ENCODE assay signal across 20 cellular contexts in the genomic region with DNA sequence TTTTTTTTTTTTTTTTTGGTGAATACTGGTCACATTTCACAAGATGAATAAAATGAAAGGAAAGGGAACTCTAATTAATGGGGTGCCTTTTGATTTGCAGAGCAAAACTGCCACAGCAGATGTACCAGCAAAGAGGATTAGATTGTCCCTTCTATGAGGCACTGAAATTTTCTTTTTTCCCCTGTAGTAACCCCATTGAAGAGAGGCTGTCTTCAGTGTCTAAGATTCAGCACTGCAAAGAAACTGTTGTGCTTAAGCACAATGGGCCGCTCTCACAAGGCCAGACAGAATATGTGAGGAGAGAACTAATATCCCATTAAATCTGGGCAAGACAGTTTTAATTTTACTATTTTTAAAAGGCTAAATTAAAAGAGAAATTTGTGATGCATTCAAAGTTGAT.
DNase-seq lines count a peak whose midpoint lies in the region; ATAC-seq and TF ChIP-seq lines count a peak whose summit lies in the region.
"Had no signal": no experiment of that assay in that cellular context is flagged by ENCODE, and none has a peak within 500 bp of the region (broad histone marks: within the 10 kb centered on the region; RNA-seq: fewer than 3 reads in every experiment).

No MANE protein-coding gene starts in this region.

- H3K9me3 Mint-ChIP-seq in neural progenitor cell (peaks cover 10% of the 10 kb centered on the region), T-cell (peaks cover 0 to 4% (median 3%) of the 10 kb centered on the region in 3 donors)
- peaks cover 7% of the 10 kb centered on the region for H3K9me3 Mint-ChIP-seq in CD4-positive, alpha-beta T cell
- H3K9me3 Mint-ChIP-seq: activated naive CD8-positive, alpha-beta T cell treated with anti-CD3 and anti-CD28 coated beads, Interleukin-2, amount 50 U/mL, for 24 hours; activated T-helper 2 cell treated with anti-CD3 and anti-CD28 coated beads, Interferon-gamma antibody, Interleukin-2, Interleukin-4, amounts not matched to agents 10 μg/mL and 5 μg/mL and 100 μg/mL, durations not matched to agents 14 hours and 24 hours and 36 hours had no signal

- DNase-seq in Ammon's horn (ENCODE audit: low spot score) (peak; percentile 75), astrocyte of the spinal cord (ENCODE audit: low read depth, low spot score) (peak; percentile 6), foreskin melanocyte (peak; percentile 66), neural progenitor cell (ENCODE audit: low spot score) (peak; percentile 74), T-cell (no peak), brain microvascular endothelial cell (no peak)
- DNase-seq in CD4-positive, alpha-beta T cell, result no peak
- DNase-seq: activated CD8-positive, alpha-beta memory T cell treated with anti-CD3 and anti-CD28 coated beads, Interleukin-2, amount 50 U/mL, for 4 hours; activated naive CD8-positive, alpha-beta T cell treated with anti-CD3 and anti-CD28 coated beads, Interleukin-2, amount 50 U/mL, for 24 hours; dermis blood vessel endothelial cell; EL; KG1; NCI-H1694; stimulated activated CD4-positive, alpha-beta T cell treated with anti-CD3 and anti-CD28 coated beads, Interleukin-12 subunit alpha, Interleukin-12 subunit beta, amount 100 ng/mL, for 4 hours had no signal

- H3K27ac ChIP-seq in neural progenitor cell (peak overlapping the region; percentile 97), brain microvascular endothelial cell (no peak overlapping the region)
- H3K27ac ChIP-seq in CD4-positive, alpha-beta T cell (ENCODE audit: low read depth, low read length), result no peak overlapping the region
- H3K27ac ChIP-seq: BLaER1 treated with 17β-estradiol and CSF1 and Interleukin-3, amounts not matched to agents 10 nM and 100 nM; neutrophil; VCaP had no signal

- H3K4me3 ChIP-seq in astrocyte of the spinal cord (ENCODE audit: low read depth, low read length), result no peak overlapping the region
- H3K4me3 ChIP-seq in neural progenitor cell, result peak overlapping the region; percentile 27
- no peak overlapping the region for H3K4me3 ChIP-seq in brain microvascular endothelial cell (ENCODE audit: low read depth, low read length)
- H3K4me3 ChIP-seq: BLaER1 treated with 17β-estradiol and CSF1 and Interleukin-3, amounts not matched to agents 10 nM and 100 nM had no signal

- H3K9me3 ChIP-seq in neural progenitor cell (ENCODE audit: low read depth), result no peaks in the 10 kb centered on the region
- H3K9me3 ChIP-seq in CD4-positive, alpha-beta T cell (ENCODE audit: control insufficient read depth, low read length), result no peaks in the 10 kb centered on the region
- H3K9me3 ChIP-seq: BLaER1 treated with 17β-estradiol and CSF1 and Interleukin-3, amounts not matched to agents 10 nM and 100 nM; neutrophil had no signal

- ATAC-seq in T-cell (replicated peaks in 1 of 4) (no peak), HG03039 (IDR thresholded peaks at IDR 0.05; ENCODE audit: unreplicated experiment) (no peak)
- no peak for ATAC-seq in CD4-positive, alpha-beta T cell (ENCODE audit: poor library complexity)
- ATAC-seq: activated naive CD8-positive, alpha-beta T cell treated with anti-CD3 and anti-CD28 coated beads, Interleukin-2, amount 50 U/mL, for 24 hours; Panc1 had no signal

- CTCF ChIA-PET in T-cell (lab: Charles Lee), result no interaction called here
- CTCF ChIA-PET in CD4-positive, alpha-beta T cell (lab: Charles Lee), result no interaction called here

- POLR2A ChIA-PET in T-cell (lab: Charles Lee), result no interaction called here
- POLR2A ChIA-PET in CD4-positive, alpha-beta T cell (lab: Charles Lee), result no interaction called here

- H3K4me1 Mint-ChIP-seq in neural progenitor cell, result peaks cover 63% of the 10 kb centered on the region
- H3K4me1 Mint-ChIP-seq in T-cell, result no peaks in the 10 kb centered on the region
- no peaks in the 10 kb centered on the region for H3K4me1 Mint-ChIP-seq in CD4-positive, alpha-beta T cell (ENCODE audit: low read depth)
- H3K4me1 Mint-ChIP-seq: activated naive CD8-positive, alpha-beta T cell treated with anti-CD3 and anti-CD28 coated beads, Interleukin-2, amount 50 U/mL, for 24 hours had no signal

- peak overlapping the region; percentile 99 for H3K27ac Mint-ChIP-seq in neural progenitor cell
- H3K27ac Mint-ChIP-seq in T-cell, result no peak overlapping the region
- H3K27ac Mint-ChIP-seq in CD4-positive, alpha-beta T cell, result no peak overlapping the region
- H3K27ac Mint-ChIP-seq: activated naive CD8-positive, alpha-beta T cell treated with anti-CD3 and anti-CD28 coated beads, Interleukin-2, amount 50 U/mL, for 24 hours; activated T-helper 2 cell treated with anti-CD3 and anti-CD28 coated beads, Interferon-gamma antibody, Interleukin-2, Interleukin-4, amounts not matched to agents 10 μg/mL and 5 μg/mL and 100 μg/mL, durations not matched to agents 14 hours and 24 hours and 36 hours had no signal

- TF ChIP-seq CTCF in astrocyte of the spinal cord (IDR thresholded peaks at IDR 0.05; ENCODE audit: low read depth, low read length) (no peak), neural progenitor cell (IDR thresholded peaks at IDR 0.05) (no peak), brain microvascular endothelial cell (IDR thresholded peaks at IDR 0.05; ENCODE audit: low read depth, low read length, missing control alignments) (no peak)
- TF ChIP-seq CTCF in CD4-positive, alpha-beta T cell (IDR thresholded peaks at IDR 0.05), result no peak

- H3K36me3 Mint-ChIP-seq in neural progenitor cell, result peaks cover 9% of the 10 kb centered on the region
- no peaks in the 10 kb centered on the region for H3K36me3 Mint-ChIP-seq in T-cell
- H3K36me3 Mint-ChIP-seq in CD4-positive, alpha-beta T cell (ENCODE audit: low read depth), result no peaks in the 10 kb centered on the region

- H2AFZ ChIP-seq in neural progenitor cell (replicated peaks), result no peak overlapping the region

- intact Hi-C loops in CD4-positive, alpha-beta T cell (cut with DNase I, micrococcal nuclease), result no loop called here

- H3K4me2 ChIP-seq in neural progenitor cell, result peak overlapping the region; percentile 76
- H3K4me2 ChIP-seq: BLaER1 treated with 17β-estradiol and CSF1 and Interleukin-3, amounts not matched to agents 10 nM and 100 nM had no signal

- H3K27me3 Mint-ChIP-seq in neural progenitor cell (ENCODE audit: insufficient read depth, low read depth) (peaks cover 5% of the 10 kb centered on the region), T-cell (no peaks in the 10 kb centered on the region)
- no peaks in the 10 kb centered on the region for H3K27me3 Mint-ChIP-seq in CD4-positive, alpha-beta T cell
- H3K27me3 Mint-ChIP-seq: activated naive CD8-positive, alpha-beta T cell treated with anti-CD3 and anti-CD28 coated beads, Interleukin-2, amount 50 U/mL, for 24 hours had no signal

- no peak overlapping the region for H3K9ac ChIP-seq in neural progenitor cell
- H3K9ac ChIP-seq: BLaER1 treated with 17β-estradiol and CSF1 and Interleukin-3, amounts not matched to agents 10 nM and 100 nM had no signal

- H3K27me3 ChIP-seq in neural progenitor cell (no peaks in the 10 kb centered on the region), brain microvascular endothelial cell (replicated peaks) (no peaks in the 10 kb centered on the region)
- no peaks in the 10 kb centered on the region for H3K27me3 ChIP-seq in CD4-positive, alpha-beta T cell (ENCODE audit: control insufficient read depth, insufficient read depth, low read length)
- H3K27me3 ChIP-seq: BLaER1 treated with 17β-estradiol and CSF1 and Interleukin-3, amounts not matched to agents 10 nM and 100 nM; neutrophil had no signal

- no peaks in the 10 kb centered on the region for H3K36me3 ChIP-seq in neural progenitor cell
- no peaks in the 10 kb centered on the region for H3K36me3 ChIP-seq in brain microvascular endothelial cell (replicated peaks)
- H3K36me3 ChIP-seq: BLaER1 treated with 17β-estradiol and CSF1 and Interleukin-3, amounts not matched to agents 10 nM and 100 nM; neutrophil had no signal

- peaks cover 46% of the 10 kb centered on the region for H3F3A ChIP-seq in neural progenitor cell (ENCODE audit: low read depth)

- H3K79me2 ChIP-seq in neural progenitor cell (ENCODE audit: low read depth), result no peaks in the 10 kb centered on the region

- H3K4me3 Mint-ChIP-seq in neural progenitor cell, result peak overlapping the region; percentile 78
- no peak overlapping the region for H3K4me3 Mint-ChIP-seq in T-cell
- H3K4me3 Mint-ChIP-seq in CD4-positive, alpha-beta T cell, result no peak overlapping the region
- H3K4me3 Mint-ChIP-seq: activated naive CD8-positive, alpha-beta T cell treated with anti-CD3 and anti-CD28 coated beads, Interleukin-2, amount 50 U/mL, for 24 hours had no signal

- H3K4me1 ChIP-seq in neural progenitor cell, result peaks cover 57% of the 10 kb centered on the region
- H3K4me1 ChIP-seq: BLaER1 treated with 17β-estradiol and CSF1 and Interleukin-3, amounts not matched to agents 10 nM and 100 nM had no signal

- no peaks in the 10 kb centered on the region for H4K20me1 ChIP-seq in neural progenitor cell (ENCODE audit: low read depth)
- H4K20me1 ChIP-seq: BLaER1 treated with 17β-estradiol and CSF1 and Interleukin-3, amounts not matched to agents 10 nM and 100 nM had no signal

- in situ Hi-C loops in astrocyte of the spinal cord (cut with HindIII; ENCODE audit: low sequenced_read_pairs) (no loop called here), brain microvascular endothelial cell (cut with HindIII; ENCODE audit: low pct_ligation_motif_present, low sequenced_read_pairs) (no loop called here)

Comparison
In these comparisons a context has a peak if more than half of its experiments do, and no peak if none do; other contexts are left out.
1. DNase-seq: peak in Ammon's horn (single experiment), astrocyte of the spinal cord (single experiment), foreskin melanocyte (single experiment) and neural progenitor cell (single experiment); none in T-cell (0 of 34), CD4-positive, alpha-beta T cell (0 of 10) and brain microvascular endothelial cell (single experiment).